Comparison of ENCODE assay signal across 1 cellular context in genomic region chr9:68396411-68396810, GRCh38. TPM values are rescaled to one million over a fixed set of nuclear protein-coding genes. Genes with fewer than 3 reads are reported as not detected.
"Had no signal": no experiment of that assay in that cellular context is flagged by ENCODE, and none has a peak within 500 bp of the region (broad histone marks: within the 10 kb centered on the region; RNA-seq: fewer than 3 reads in every experiment).

No MANE protein-coding gene starts in this region.

RNA-seq across cellular contexts. Expression of gene PGM5, which starts 40.0 kb away (rescaled TPM):
- polyA plus RNA-seq: SK-N-SH had no signal
